Comparison of ENCODE assay signal across 16 cellular contexts in the genomic region with DNA sequence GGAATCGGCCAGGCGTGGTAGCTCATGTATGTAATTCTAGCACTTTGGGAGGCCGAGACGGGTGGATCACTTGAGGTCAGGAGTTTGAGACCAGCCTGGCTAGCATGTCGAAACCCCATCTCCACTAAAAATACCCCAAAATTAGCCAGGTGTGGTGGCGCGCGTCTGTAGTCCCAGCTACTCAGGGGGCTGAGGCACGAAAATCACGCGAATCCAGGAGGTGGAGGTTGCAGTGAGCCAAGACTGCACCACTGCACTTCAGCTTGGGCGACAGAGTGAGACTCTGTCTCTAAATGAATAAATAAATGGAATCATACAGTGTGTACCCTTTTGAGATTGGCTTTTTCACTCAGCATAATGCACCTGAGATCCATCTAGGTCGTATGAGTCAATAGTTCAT. TPM values are rescaled to one million over a fixed set of nuclear protein-coding genes. Genes with fewer than 3 reads are reported as not detected.
A peak's percentile ranks its signal among the peaks of the same experiment; 100 is the strongest.
DNase-seq lines count a peak whose midpoint lies in the region; ATAC-seq, FAIRE-seq and TF ChIP-seq lines count a peak whose summit lies in the region.
"Had no signal": no experiment of that assay in that cellular context is flagged by ENCODE, and none has a peak within 500 bp of the region (broad histone marks: within the 10 kb centered on the region; RNA-seq: fewer than 3 reads in every experiment).

No MANE protein-coding gene starts in this region.

- H3K27ac Mint-ChIP-seq in immature natural killer cell: peak overlapping the region in 4 of 6 donors; percentile 22 to 42 (median 31)
- H3K27ac Mint-ChIP-seq: activated naive CD8-positive, alpha-beta T cell; activated T-cell treated with anti-CD3 and anti-CD28 coated beads, Interleukin-2, amount 50 U/mL, for 24 hours had no signal

- no peaks in the 10 kb centered on the region for H3K36me3 Mint-ChIP-seq in immature natural killer cell

- H3K9me3 ChIP-seq in BLaER1 treated with 17β-estradiol and CSF1 and Interleukin-3, amounts not matched to agents 10 nM and 100 nM (replicated peaks in 1 of 11): no peaks in the 10 kb centered on the region
- H3K9me3 ChIP-seq in HepG2 (ENCODE audit: low read length) (no peaks in the 10 kb centered on the region), SJCRH30 (replicated peaks) (no peaks in the 10 kb centered on the region)
- H3K9me3 ChIP-seq: tibial nerve had no signal

- H3K9ac ChIP-seq in BLaER1 treated with 17β-estradiol and CSF1 and Interleukin-3, amounts not matched to agents 10 nM and 100 nM: no peak overlapping the region
- H3K9ac ChIP-seq in HepG2 (ENCODE audit: insufficient read depth, low read depth, low read length): no peak overlapping the region

- H3K27me3 Mint-ChIP-seq in immature natural killer cell (ENCODE audit: low read depth in 3 of 3): peaks cover 1 to 8% (median 2%) of the 10 kb centered on the region in 3 donors
- H3K27me3 Mint-ChIP-seq: activated CD8-positive, alpha-beta T cell treated with anti-CD3 and anti-CD28 coated beads for 36 hours; activated naive CD8-positive, alpha-beta T cell; activated T-cell treated with anti-CD3 and anti-CD28 coated beads, Interleukin-2, amount 50 U/mL, for 24 hours had no signal

- H3K4me1 ChIP-seq in BLaER1 treated with 17β-estradiol and CSF1 and Interleukin-3, amounts not matched to agents 10 nM and 100 nM: peaks cover 0 to 14% (median 3%) of the 10 kb centered on the region in 10 experiments; a peak in 8 of 20 replicates
- H3K4me1 ChIP-seq in HepG2 (ENCODE audit: insufficient read depth, low read length): peaks cover 18% of the 10 kb centered on the region
- peaks cover 13% of the 10 kb centered on the region; the same call in 1 of the 2 replicates for H3K4me1 ChIP-seq in SJCRH30

- DNase-seq in RWPE1 (ENCODE audit: low spot score): no peak
- no peak for DNase-seq in immature natural killer cell
- DNase-seq in HepG2 (ENCODE audit: low spot score): no peak
- no peak for DNase-seq in T-helper 1 cell
- no peak for DNase-seq in SIG-M5 (lab: John Stamatoyannopoulos, UW)
- no peak for DNase-seq in SJCRH30
- DNase-seq: activated T-cell treated with anti-CD3 and anti-CD28 coated beads, Interleukin-2, amount 50 U/mL, for 24 hours; left colon; NCI-H446 treated with DMSO at 0.1 percent for 48 hours had no signal

- H3K4me3 Mint-ChIP-seq in immature natural killer cell: peak overlapping the region in 1 of 5 donors; percentile 0

- peak overlapping the region in 7 of 11 experiments; percentile 24 to 55 (median 41); a peak in 10 of 22 replicates for H3K4me2 ChIP-seq in BLaER1 treated with 17β-estradiol and CSF1 and Interleukin-3, amounts not matched to agents 10 nM and 100 nM
- no peak overlapping the region for H3K4me2 ChIP-seq in HepG2 (ENCODE audit: low read depth, low read length)

- no peak for TF ChIP-seq POLR2A in HepG2 (IDR thresholded peaks at IDR 0.05; ENCODE audit: insufficient read depth in 1 of 2, low read depth in 2 of 2, low read length in 2 of 2)

- no peak for FAIRE-seq in HepG2 (lab: Jason Lieb, UNC)
- FAIRE-seq: colon, frontal cortex had no signal

- peak; percentile 7 for ATAC-seq in GM18861 (IDR thresholded peaks at IDR 0.05; ENCODE audit: unreplicated experiment)
- no peak for ATAC-seq in HepG2

- WGBS in HepG2 (ENCODE audit: low lambda C conversion rate): 76% methylated on average over 13 of the region's 13 CpGs

- H3K36me3 ChIP-seq in BLaER1 treated with 17β-estradiol and CSF1 and Interleukin-3, amounts not matched to agents 10 nM and 100 nM: no peaks in the 10 kb centered on the region
- no peaks in the 10 kb centered on the region for H3K36me3 ChIP-seq in HepG2 (replicated peaks in 1 of 2; ENCODE audit: control insufficient read depth in 1 of 2, insufficient read depth in 2 of 2, low read length in 2 of 2)
- H3K36me3 ChIP-seq in SJCRH30: no peaks in the 10 kb centered on the region
- H3K36me3 ChIP-seq: tibial nerve had no signal

- H3K79me2 ChIP-seq in HepG2 (ENCODE audit: insufficient read depth, low read length): no peaks in the 10 kb centered on the region

- intact Hi-C loops in HepG2 (cut with micrococcal nuclease; ENCODE audit: unreplicated experiment): no loop called here

- TF ChIP-seq EP300 in HepG2 (IDR thresholded peaks at IDR 0.05; ENCODE audit: low read depth in 2 of 2, low read length in 2 of 2) (no peak), HepG2 (CRISPR knock-in tag; IDR thresholded peaks at IDR 0.05; ENCODE audit: borderline replicate concordance) (no peak)

- in situ Hi-C loops in HepG2 (cut with HindIII; ENCODE audit: extremely low pct_ligation_motif_present, low pct_unique_long_range_greater_than_20kb): no loop called here

- CTCF ChIA-PET in RWPE1 (lab: Yijun Ruan, JAX): interaction anchor here (0.6 kb wide), 1 partner anchor 59 kb away, joined by 4 read pairs; no protein-coding TSS in a partner anchor
- CTCF ChIA-PET in HepG2 (lab: Yijun Ruan, JAX; ENCODE audit: low intra/inter-chr PET ratio, low total read pairs): no interaction called here

- POLR2A ChIA-PET in RWPE1 (lab: Yijun Ruan, JAX; ENCODE audit: low non-redundant PET) (no interaction called here), HepG2 (lab: Yijun Ruan, JAX) (no interaction called here)

- H3K27me3 ChIP-seq in BLaER1 treated with 17β-estradiol and CSF1 and Interleukin-3, amounts not matched to agents 10 nM and 100 nM: no peaks in the 10 kb centered on the region
- H3K27me3 ChIP-seq in HepG2 (ENCODE audit: control insufficient read depth in 1 of 2, insufficient read depth in 2 of 2, low read length in 2 of 2): no peaks in the 10 kb centered on the region; a peak in 1 of 5 replicates
- no peaks in the 10 kb centered on the region for H3K27me3 ChIP-seq in SJCRH30
- H3K27me3 ChIP-seq: tibial nerve had no signal

- TF ChIP-seq RAD21 in HepG2 (CRISPR knock-in tag; IDR thresholded peaks at IDR 0.05): no peak

- no peaks in the 10 kb centered on the region for H3K9me3 Mint-ChIP-seq in immature natural killer cell
- H3K9me3 Mint-ChIP-seq: activated CD8-positive, alpha-beta T cell treated with anti-CD3 and anti-CD28 coated beads for 36 hours; activated T-cell treated with anti-CD3 and anti-CD28 coated beads, Interleukin-2, amount 50 U/mL, for 24 hours had no signal

- no peaks in the 10 kb centered on the region for H4K20me1 ChIP-seq in BLaER1 treated with 17β-estradiol and CSF1 and Interleukin-3, amounts not matched to agents 10 nM and 100 nM
- H4K20me1 ChIP-seq in HepG2 (ENCODE audit: insufficient read depth, low read length): no peaks in the 10 kb centered on the region

- BruUV-seq in HepG2 (replicated peaks; lab: Mats Ljungman, UMichigan): no TSS peak

- peaks cover 44 to 56% of the 10 kb centered on the region in 2 donors for H3K4me1 Mint-ChIP-seq in immature natural killer cell

- H3K4me3 ChIP-seq in BLaER1 treated with 17β-estradiol and CSF1 and Interleukin-3, amounts not matched to agents 10 nM and 100 nM: no peak overlapping the region
- H3K4me3 ChIP-seq in HepG2 (replicated peaks in 1 of 3; ENCODE audit: insufficient read depth in 1 of 3, low read depth in 2 of 3, low read length in 3 of 3): no peak overlapping the region
- no peak overlapping the region for H3K4me3 ChIP-seq in SJCRH30

- no peak for TF ChIP-seq CTCF in RWPE1 (conservative IDR thresholded peaks at IDR 0.05; ENCODE audit: low read depth)
- no peak for TF ChIP-seq CTCF in HepG2 (CRISPR knock-in tag; IDR thresholded peaks at IDR 0.05)

- H3K27ac ChIP-seq in BLaER1 treated with 17β-estradiol and CSF1 and Interleukin-3, amounts not matched to agents 10 nM and 100 nM: no peak overlapping the region
- H3K27ac ChIP-seq in RWPE1 (peak overlapping the region; percentile 72), HepG2 (ENCODE audit: extremely low read length, insufficient read depth, low read length) (no peak overlapping the region), SJCRH30 (no peak overlapping the region)

- no peak overlapping the region for H2AFZ ChIP-seq in HepG2 (ENCODE audit: low read length)

TF ChIP-seq in HepG2, 621 proteins besides CTCF, POLR2A, EP300 and RAD21 (continues in another document):
- TF ChIP-seq ATAD3A (CRISPR knock-in tag; IDR thresholded peaks at IDR 0.05) (no peak), ZNF781 (CRISPR knock-in tag; IDR thresholded peaks at IDR 0.05; ENCODE audit: borderline replicate concordance, not compliant biosample characterization) (no peak)

RNA-seq across cellular contexts. Expression of a gene that starts 19.4 kb away (rescaled TPM):
- polyA plus RNA-seq in immature natural killer cell (10 to 100 TPM; 18.3 to 26.7 (median 25.0) TPM), HepG2 (2011; rRNA removed) (14.9 and 19.1 TPM in 2 replicates)
- 25.9 and 28.1 TPM in 2 replicates for total RNA-seq in HepG2 (2016; rRNA removed; fragmentation: Illumina TruSeq; extraction: Trizol)
- total RNA-seq in HepG2 (2016; cell fraction: cytosol; rRNA removed; fragmentation: Illumina TruSeq; extraction: Trizol; ENCODE audit: low read depth): 52.8 and 57.1 TPM in 2 replicates
- 23.2 and 24.1 TPM in 2 replicates for total RNA-seq in HepG2 (2016; cell fraction: insoluble cytoplasmic fraction; rRNA removed; fragmentation: Illumina TruSeq; extraction: Trizol)
- total RNA-seq in HepG2 (2016; cell fraction: membrane; rRNA removed; fragmentation: Illumina TruSeq; extraction: Trizol): 53.3 and 53.4 TPM in 2 replicates
- 21.2 and 27.7 TPM in 2 replicates for total RNA-seq in HepG2 (2016; cell fraction: nucleus; rRNA removed; fragmentation: Illumina TruSeq; extraction: Trizol)
- 8.9 and 10.8 TPM in 2 replicates for polyA plus RNA-seq in HepG2 (2011; cell fraction: cytosol; rRNA removed)
- polyA plus RNA-seq in HepG2 (2011; cell fraction: nucleus; rRNA removed): 17.1 and 18.8 TPM in 2 replicates
- 9.2 and 12.3 TPM in 2 replicates for polyA plus RNA-seq in HepG2 (2012)
- 50.0 and 57.9 TPM in 2 replicates for polyA plus RNA-seq in HepG2 (2016; cell fraction: cytosol; fragmentation: Illumina TruSeq; extraction: Trizol; ENCODE audit: low read depth)
- polyA plus RNA-seq in HepG2 (2016; cell fraction: insoluble cytoplasmic fraction; fragmentation: Illumina TruSeq; extraction: Trizol; ENCODE audit: low read depth): 23.4 and 24.5 TPM in 2 replicates
- 47.4 and 56.0 TPM in 2 replicates for polyA plus RNA-seq in HepG2 (2016; cell fraction: membrane; fragmentation: Illumina TruSeq; extraction: Trizol; ENCODE audit: low read depth)
- 25.5 and 26.3 TPM in 2 replicates for polyA plus RNA-seq in HepG2 (2016; cell fraction: nucleus; fragmentation: Illumina TruSeq; extraction: Trizol; ENCODE audit: insufficient read depth, low read depth)
- 10.1 and 38.1 TPM in 2 replicates for polyA minus RNA-seq in HepG2 (2011; rRNA and poly(A)+ RNA removed; ENCODE audit: low replicate concordance)
- polyA minus RNA-seq in HepG2 (2011; cell fraction: cytosol; rRNA and poly(A)+ RNA removed): 14.6 and 16.9 TPM in 2 replicates
- 31.3 and 32.3 TPM in 2 replicates for polyA minus RNA-seq in HepG2 (2011; cell fraction: nucleus; rRNA and poly(A)+ RNA removed)
- 12.6 and 13.7 TPM in 2 replicates for total RNA-seq in SJCRH30 (2014; rRNA removed; shearing (Covaris generic))
